Comparison of ENCODE assay signal across 17 cellular contexts in the genomic region with DNA sequence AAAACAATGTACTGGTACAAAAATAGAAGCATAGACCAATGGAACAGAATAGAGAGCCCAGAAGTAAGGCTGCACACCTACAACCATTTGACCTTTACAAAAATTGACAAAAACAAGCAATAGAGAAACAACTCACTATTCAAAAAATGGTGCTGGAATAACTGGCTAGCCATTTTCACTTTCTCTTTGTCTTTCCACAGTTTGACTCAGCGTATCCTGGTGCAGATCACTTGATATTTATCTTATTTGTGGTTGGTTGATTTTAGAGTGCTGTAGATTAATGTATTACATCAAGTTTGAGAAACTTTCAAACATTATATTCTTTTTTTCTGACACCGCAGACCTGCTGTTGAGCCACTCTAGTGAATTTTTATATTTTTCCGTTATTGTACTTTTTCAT.
"Had no signal": no experiment of that assay in that cellular context is flagged by ENCODE, and none has a peak within 500 bp of the region (broad histone marks: within the 10 kb centered on the region; RNA-seq: fewer than 3 reads in every experiment).

No MANE protein-coding gene starts in this region.

- H3K9me3 ChIP-seq: prostate gland, tibial nerve, vagina had no signal

- H2AFZ ChIP-seq: hepatocyte had no signal

- H3K4me3 Mint-ChIP-seq: activated naive CD4-positive, alpha-beta T cell treated with anti-CD3 and anti-CD28 coated beads for 36 hours; activated naive CD8-positive, alpha-beta T cell treated with anti-CD3 and anti-CD28 coated beads, Interleukin-2, amount 50 U/mL, for 24 hours; endodermal cell; mesothelial cell of epicardium had no signal

- H3K27me3 ChIP-seq: hepatocyte, tibial nerve, vagina had no signal

- H3K27me3 Mint-ChIP-seq: activated naive CD8-positive, alpha-beta T cell treated with anti-CD3 and anti-CD28 coated beads, Interleukin-2, amount 50 U/mL, for 24 hours had no signal

- H3K79me2 ChIP-seq: hepatocyte had no signal

- H3K4me1 ChIP-seq: prostate gland, tibial nerve, vagina had no signal

- H3K27ac Mint-ChIP-seq: activated naive CD4-positive, alpha-beta T cell treated with anti-CD3 and anti-CD28 coated beads for 36 hours; activated naive CD8-positive, alpha-beta T cell treated with anti-CD3 and anti-CD28 coated beads, Interleukin-2, amount 50 U/mL, for 24 hours; activated T-helper 2 cell treated with anti-CD3 and anti-CD28 coated beads, Interferon-gamma antibody, Interleukin-2, Interleukin-4, amounts not matched to agents 10 μg/mL and 5 μg/mL and 100 μg/mL, durations not matched to agents 14 hours and 24 hours and 36 hours; endodermal cell; mesothelial cell of epicardium had no signal

- H3K27ac ChIP-seq: hepatocyte, prostate gland, tibial nerve, vagina had no signal

- DNase-seq: activated naive CD4-positive, alpha-beta T cell treated with anti-CD3 and anti-CD28 coated beads for 36 hours; activated naive CD8-positive, alpha-beta T cell treated with anti-CD3 and anti-CD28 coated beads, Interleukin-2, amount 50 U/mL, for 24 hours; activated T-cell treated with anti-CD3 and anti-CD28 coated beads for 4 hours; endodermal cell; islet precursor cell; right cardiac atrium; small intestine; stimulated activated CD4-positive, alpha-beta T cell treated with anti-CD3 and anti-CD28 coated beads, Interleukin-4, amount 100 ng/mL, for 24 hours; stimulated activated naive CD4-positive, alpha-beta T cell had no signal

- ATAC-seq: activated CD4-positive, CD25-positive, alpha-beta regulatory T cell treated with anti-CD3 and anti-CD28 coated beads, Interleukin-2, amount 50 U/mL, for 24 hours; activated naive CD8-positive, alpha-beta T cell treated with anti-CD3 and anti-CD28 coated beads, Interleukin-2, amount 50 U/mL, for 24 hours; right cardiac atrium had no signal

- H3K4me1 Mint-ChIP-seq: activated naive CD8-positive, alpha-beta T cell treated with anti-CD3 and anti-CD28 coated beads, Interleukin-2, amount 50 U/mL, for 24 hours; endodermal cell; mesothelial cell of epicardium had no signal

- H3K36me3 Mint-ChIP-seq: mesothelial cell of epicardium had no signal

- H3K4me2 ChIP-seq: hepatocyte had no signal

- H3K36me3 ChIP-seq: prostate gland, tibial nerve, vagina had no signal

- H3K4me3 ChIP-seq: hepatocyte, lung, prostate gland, tibial nerve, vagina had no signal
